Comparison of ENCODE assay signal across 15 cellular contexts in the genomic region with DNA sequence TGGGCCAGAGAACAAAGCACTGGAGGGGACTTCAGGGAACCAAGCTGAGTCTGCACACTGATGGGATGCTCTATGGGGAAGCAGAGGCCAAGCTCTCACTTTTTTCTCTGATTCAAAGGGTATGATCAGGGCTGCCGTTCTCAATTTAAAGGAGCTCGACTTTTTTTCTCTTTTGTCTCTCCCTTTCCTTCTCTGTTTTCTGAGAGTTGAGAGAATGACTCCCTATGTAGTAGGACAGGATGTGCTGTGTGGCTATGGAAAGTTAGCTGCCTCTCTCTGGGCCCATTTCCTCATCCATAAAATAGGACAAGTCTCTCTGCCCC. TPM values are rescaled to one million over a fixed set of nuclear protein-coding genes. Genes with fewer than 3 reads are reported as not detected.
A peak's percentile ranks its signal among the peaks of the same experiment; 100 is the strongest.
DNase-seq lines count a peak whose midpoint lies in the region; ATAC-seq and TF ChIP-seq lines count a peak whose summit lies in the region.
"Had no signal": no experiment of that assay in that cellular context is flagged by ENCODE, and none has a peak within 500 bp of the region (broad histone marks: within the 10 kb centered on the region; RNA-seq: fewer than 3 reads in every experiment).

No MANE protein-coding gene starts in this region.

- H3K27ac ChIP-seq in KOPT-K1 (ENCODE audit: low read depth, low read length, poor library complexity, severe bottlenecking) (peak overlapping the region; percentile 68), caudate nucleus (ENCODE audit: low read depth, low read length) (peak overlapping the region; percentile 48), skeletal muscle tissue (ENCODE audit: low read depth, low read length) (peak overlapping the region; percentile 83)
- H3K27ac ChIP-seq: 22Rv1, RWPE1 had no signal

- peak overlapping the region; percentile 17 for H3K4me3 Mint-ChIP-seq in T-helper 1 cell treated with Interleukin-12 subunit alpha and Interleukin-12 subunit beta and Interleukin-4 antibody, amounts not matched to agents 30 μg/mL and 1 μg/mL, for 36 hours

- H3K36me3 Mint-ChIP-seq in T-helper 1 cell treated with Interleukin-12 subunit alpha and Interleukin-12 subunit beta and Interleukin-4 antibody, amounts not matched to agents 30 μg/mL and 1 μg/mL, for 36 hours (ENCODE audit: low read depth) = peaks cover 12% of the 10 kb centered on the region

- no peak for DNase-seq in T-helper 1 cell
- DNase-seq in caudate nucleus (lab: John Stamatoyannopoulos, UW) = no peak
- DNase-seq in mucosa of descending colon = no peak
- no peak for DNase-seq in COLO829 (ENCODE audit: low spot score)
- DNase-seq: activated gamma-delta T cell, cortex of kidney, NCI-H226 had no signal

- H3K36me3 ChIP-seq in KOPT-K1 (ENCODE audit: insufficient read depth, low read length) (no peaks in the 10 kb centered on the region), skeletal muscle tissue (ENCODE audit: control insufficient read depth in 3 of 3, insufficient read depth in 3 of 3, low read length in 3 of 3) (no peaks in the 10 kb centered on the region), mucosa of descending colon (ENCODE audit: low read depth) (no peaks in the 10 kb centered on the region)
- H3K36me3 ChIP-seq: pancreas had no signal

- no peaks in the 10 kb centered on the region for H3K27me3 ChIP-seq in skeletal muscle tissue (ENCODE audit: control insufficient read depth in 3 of 3, insufficient read depth in 3 of 3, low read length in 3 of 3)
- H3K27me3 ChIP-seq: pancreas had no signal

- ATAC-seq in GM21576 (IDR thresholded peaks at IDR 0.05; ENCODE audit: unreplicated experiment) (no peak), mucosa of descending colon (no peak)

- H3K4me1 ChIP-seq in skeletal muscle tissue (ENCODE audit: control insufficient read depth in 3 of 3, insufficient read depth in 3 of 3, low read length in 3 of 3) (peaks cover 39 to 48% (median 46%) of the 10 kb centered on the region in 3 donors), mucosa of descending colon (ENCODE audit: low read depth) (peaks cover 36% of the 10 kb centered on the region)
- H3K4me1 ChIP-seq: pancreas had no signal

- H3K9me3 Mint-ChIP-seq in T-helper 1 cell treated with Interleukin-12 subunit alpha and Interleukin-12 subunit beta and Interleukin-4 antibody, amounts not matched to agents 30 μg/mL and 1 μg/mL, for 36 hours = no peaks in the 10 kb centered on the region

- no peak for TF ChIP-seq CTCF in mucosa of descending colon (IDR thresholded peaks at IDR 0.05)

- H3K9me3 ChIP-seq in KOPT-K1 (ENCODE audit: insufficient read depth, low read length, poor library complexity, severe bottlenecking) = peaks cover 5% of the 10 kb centered on the region
- no peaks in the 10 kb centered on the region for H3K9me3 ChIP-seq in skeletal muscle tissue (ENCODE audit: control insufficient read depth in 3 of 3, low read length in 3 of 3)
- H3K9me3 ChIP-seq in mucosa of descending colon = no peaks in the 10 kb centered on the region
- H3K9me3 ChIP-seq: pancreas had no signal

- peaks cover 51% of the 10 kb centered on the region for H3K4me1 Mint-ChIP-seq in T-helper 1 cell treated with Interleukin-12 subunit alpha and Interleukin-12 subunit beta and Interleukin-4 antibody, amounts not matched to agents 30 μg/mL and 1 μg/mL, for 36 hours (ENCODE audit: low read depth)

- no peaks in the 10 kb centered on the region for H3K27me3 Mint-ChIP-seq in T-helper 1 cell treated with Interleukin-12 subunit alpha and Interleukin-12 subunit beta and Interleukin-4 antibody, amounts not matched to agents 30 μg/mL and 1 μg/mL, for 36 hours (ENCODE audit: low read depth)

- H3K4me3 ChIP-seq in skeletal muscle tissue (ENCODE audit: low read length in 3 of 3) = no peak overlapping the region
- H3K4me3 ChIP-seq in mucosa of descending colon = no peak overlapping the region
- H3K4me3 ChIP-seq: pancreas had no signal

- intact Hi-C loops in mucosa of descending colon (cut with DNase I, micrococcal nuclease) = no loop called here

- peak overlapping the region; percentile 96 for H3K27ac Mint-ChIP-seq in T-helper 1 cell treated with Interleukin-12 subunit alpha and Interleukin-12 subunit beta and Interleukin-4 antibody, amounts not matched to agents 30 μg/mL and 1 μg/mL, for 36 hours

- H3K9ac ChIP-seq in skeletal muscle tissue (ENCODE audit: low read depth in 1 of 3, low read length in 3 of 3) = no peak overlapping the region

RNA-seq across cellular contexts. Expression of gene ADORA2A, which starts 7.9 kb away (rescaled TPM):
- 10.4 TPM for total RNA-seq in skeletal muscle tissue
- total RNA-seq in mucosa of descending colon = 1 to 10 TPM; 2.1 to 4.0 (median 3.6) TPM

RNA-seq across cellular contexts. Expression of gene UPB1, which starts 59.8 kb away (rescaled TPM):
- total RNA-seq in skeletal muscle tissue (0.52 TPM), mucosa of descending colon (under 1 TPM; 0.16 to 0.20 (median 0.19) TPM)
- total RNA-seq: kidney epithelial cell had no signal
